8 cellular contexts compared by ENCODE assay signal in the genomic region with DNA sequence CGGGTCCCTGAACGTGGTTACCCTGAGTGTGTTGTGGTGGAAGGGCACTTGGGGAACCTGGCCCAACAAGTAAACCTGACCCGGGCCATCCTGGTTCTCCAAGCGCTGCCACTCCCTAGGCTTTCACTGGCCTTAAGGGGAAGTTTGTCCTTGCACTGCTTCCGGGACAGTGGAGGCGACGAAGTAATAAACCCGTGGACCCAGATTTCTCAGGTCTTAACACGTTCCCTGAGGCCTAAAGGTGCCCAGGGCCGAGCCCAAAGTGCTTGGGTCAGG. TPM values are rescaled to one million over a fixed set of nuclear protein-coding genes. Genes with fewer than 3 reads are reported as not detected.
A peak's percentile ranks its signal among the peaks of the same experiment; 100 is the strongest.
DNase-seq lines count a peak whose midpoint lies in the region; ATAC-seq, FAIRE-seq and TF ChIP-seq lines count a peak whose summit lies in the region.

No MANE protein-coding gene starts in this region.

- no peak overlapping the region for H3K27ac ChIP-seq in AG04450 (ENCODE audit: low read depth, low read length)

- no peak for FAIRE-seq in bronchial epithelial cell (lab: Jason Lieb, UNC)

- DNase-seq in AG04450 (ENCODE audit: low read depth, low spot score): no peak
- DNase-seq in bronchial epithelial cell (ENCODE audit: low read depth): no peak
- DNase-seq in NCI-H2196 treated with DMSO at 0.1 percent for 48 hours (lab: John Stamatoyannopoulos, UW; ENCODE audit: unreplicated experiment): no peak
- no peak for DNase-seq in AG20443 (ENCODE audit: low spot score)
- DNase-seq in HCEC 1CT: no peak
- DNase-seq in left lobe of liver (ENCODE audit: low spot score): no peak

- POLR2A ChIA-PET in AG04450 (lab: Yijun Ruan, JAX): no interaction called here

- TF ChIP-seq CTCF in AG04450 (IDR thresholded peaks at IDR 0.05; ENCODE audit: low read depth, low read length) (no peak), bronchial epithelial cell (IDR thresholded peaks at IDR 0.05; ENCODE audit: insufficient read depth, low read length, severe bottlenecking) (no peak)

- CTCF ChIA-PET in AG04450 (lab: Charles Lee): interaction anchor here (1.3 to 1.7 kb wide), 2 partner anchors 14 to 57 kb away, joined by 3 to 6 read pairs; no protein-coding TSS in a partner anchor

- no peaks in the 10 kb centered on the region for H3K36me3 ChIP-seq in bronchial epithelial cell (ENCODE audit: control insufficient read depth, insufficient read depth, low read length)
- no peaks in the 10 kb centered on the region for H3K36me3 ChIP-seq in mucosa of stomach (ENCODE audit: control insufficient read depth, insufficient read depth, low read length)

- peaks cover 35% of the 10 kb centered on the region for H3K4me1 ChIP-seq in mucosa of stomach (ENCODE audit: control insufficient read depth, insufficient read depth, low read length)

- peak overlapping the region; percentile 75 for H3K4me3 ChIP-seq in AG04450 (ENCODE audit: low read depth, low read length)
- H3K4me3 ChIP-seq in bronchial epithelial cell (ENCODE audit: low read depth, low read length): peak overlapping the region; percentile 62
- H3K4me3 ChIP-seq in mucosa of stomach (ENCODE audit: low read length): peak overlapping the region; percentile 61

- H3K27me3 ChIP-seq in AG04450 (ENCODE audit: control insufficient read depth, insufficient read depth, low read length) (no peaks in the 10 kb centered on the region), bronchial epithelial cell (ENCODE audit: control insufficient read depth, insufficient read depth, low read length) (no peaks in the 10 kb centered on the region), mucosa of stomach (ENCODE audit: control insufficient read depth, insufficient read depth, low read length) (no peaks in the 10 kb centered on the region)

- H3K9me3 ChIP-seq in AG04450 (ENCODE audit: control insufficient read depth, insufficient read depth, low read length): no peaks in the 10 kb centered on the region
- no peaks in the 10 kb centered on the region for H3K9me3 ChIP-seq in mucosa of stomach (ENCODE audit: control insufficient read depth, low read length)

- H3K9ac ChIP-seq in mucosa of stomach (ENCODE audit: low read length): peak overlapping the region; percentile 74

- peak; percentile 2 for ATAC-seq in HG03354 (IDR thresholded peaks at IDR 0.05; ENCODE audit: poor library complexity, severe bottlenecking, unreplicated experiment)
- no peak for ATAC-seq in left lobe of liver

RNA-seq across cellular contexts. Expression of a gene that starts 0.3 kb away (rescaled TPM):
- 1.1 and 1.6 TPM in 2 replicates for polyA plus RNA-seq in AG04450 (2011; rRNA removed)
- polyA minus RNA-seq in AG04450 (2011; rRNA and poly(A)+ RNA removed): 0.92 and 1.0 TPM in 2 replicates
- total RNA-seq in bronchial epithelial cell: 2.6 and 3.7 TPM in 2 replicates
- 4.7 TPM for total RNA-seq in left lobe of liver

RNA-seq across cellular contexts. Expression of a gene that starts 12.1 kb away (rescaled TPM):
- polyA plus RNA-seq in AG04450 (2011; rRNA removed): 39.0 and 50.4 TPM in 2 replicates
- polyA minus RNA-seq in AG04450 (2011; rRNA and poly(A)+ RNA removed): 40.8 and 55.5 TPM in 2 replicates
- total RNA-seq in bronchial epithelial cell (72.7 and 84.0 TPM in 2 replicates), left lobe of liver (20.6 TPM)

RNA-seq across cellular contexts. Expression of a gene that starts 16.4 kb away (rescaled TPM):
- 130 and 140 TPM in 2 replicates for polyA plus RNA-seq in AG04450 (2011; rRNA removed)
- polyA minus RNA-seq in AG04450 (2011; rRNA and poly(A)+ RNA removed): 64.5 and 77.1 TPM in 2 replicates
- total RNA-seq in bronchial epithelial cell (220 and 241 TPM in 2 replicates), left lobe of liver (70.5 TPM)

RNA-seq across cellular contexts. Expression of a gene that starts 21.3 kb away (rescaled TPM):
- 17.9 and 22.2 TPM in 2 replicates for polyA plus RNA-seq in AG04450 (2011; rRNA removed)
- polyA minus RNA-seq in AG04450 (2011; rRNA and poly(A)+ RNA removed): 17.2 and 25.0 TPM in 2 replicates
- total RNA-seq in bronchial epithelial cell: 17.9 and 31.9 TPM in 2 replicates
- 9.5 TPM for total RNA-seq in left lobe of liver

RNA-seq across cellular contexts. Expression of a gene that starts 40.1 kb away (rescaled TPM):
- polyA plus RNA-seq in AG04450 (2011; rRNA removed): 16.3 and 17.3 TPM in 2 replicates
- polyA minus RNA-seq in AG04450 (2011; rRNA and poly(A)+ RNA removed): 29.5 and 34.1 TPM in 2 replicates
- total RNA-seq in bronchial epithelial cell (13.4 and 21.9 TPM in 2 replicates), left lobe of liver (0.65 TPM)
